ENCODE assay signal across 1 cellular context in the genomic region with DNA sequence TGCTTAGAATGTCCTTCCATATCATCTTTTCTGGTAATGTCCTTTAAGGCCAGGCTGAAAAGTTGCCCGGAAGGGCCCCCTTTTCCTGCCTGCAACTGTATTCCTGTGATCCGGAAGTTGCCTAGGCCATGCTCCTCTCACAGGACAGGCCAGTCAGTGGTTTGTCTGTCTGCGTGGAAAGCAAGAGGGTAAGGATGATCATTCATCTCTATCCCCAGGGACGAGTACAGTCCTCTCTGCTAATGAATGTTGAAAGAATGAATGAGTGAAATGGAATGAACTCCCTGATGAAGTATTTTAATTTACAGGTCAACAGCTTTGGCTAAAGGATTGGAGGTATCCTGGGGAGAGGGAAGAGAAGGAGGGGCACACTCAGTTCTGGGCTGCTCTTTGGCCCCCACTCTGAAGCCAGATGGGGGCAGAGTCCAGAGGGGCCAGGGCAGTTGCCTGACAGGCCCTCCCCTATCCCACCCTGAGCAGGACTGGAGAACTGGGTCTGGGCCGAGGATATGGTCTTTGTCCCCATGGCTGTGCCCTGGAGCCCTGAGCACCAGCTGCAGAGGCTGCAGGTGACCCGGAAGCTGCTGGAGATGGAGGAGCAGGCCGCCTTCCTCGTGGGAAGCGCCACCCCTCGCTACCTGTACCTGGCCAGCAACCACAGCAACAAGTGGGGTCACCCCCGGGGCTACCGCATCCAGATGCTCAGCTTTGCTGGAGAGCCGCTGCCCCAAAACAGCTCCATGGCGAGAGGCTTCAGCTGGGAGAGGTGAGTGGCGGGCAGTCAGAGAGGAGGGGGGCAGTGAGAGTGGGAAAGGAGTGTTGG.
TF ChIP-seq lines count a peak whose summit lies in the region.

No MANE protein-coding gene starts in this region.

TF ChIP-seq in IMR-90, 13 proteins besides CTCF, POLR2A, EP300 and RAD21:
- no peak for TF ChIP-seq MAFK (IDR thresholded peaks at IDR 0.05; ENCODE audit: low read depth, low read length)
- TF ChIP-seq MAZ (IDR thresholded peaks at IDR 0.05; ENCODE audit: borderline replicate concordance, low read depth, low read length), result no peak
- TF ChIP-seq RCOR1 (IDR thresholded peaks at IDR 0.05; ENCODE audit: insufficient replicate concordance, low read length), result no peak
- no peak for TF ChIP-seq MXI1 (IDR thresholded peaks at IDR 0.05; ENCODE audit: borderline replicate concordance, low read depth, low read length)
- no peak for TF ChIP-seq CHD1 (IDR thresholded peaks at IDR 0.05; ENCODE audit: low read depth, low read length)
- no peak for TF ChIP-seq FOS (IDR thresholded peaks at IDR 0.05; ENCODE audit: low read depth, low read length)
- no peak for TF ChIP-seq SMC3 (IDR thresholded peaks at IDR 0.05; ENCODE audit: low read depth, low read length)
- TF ChIP-seq, protein P1, sequence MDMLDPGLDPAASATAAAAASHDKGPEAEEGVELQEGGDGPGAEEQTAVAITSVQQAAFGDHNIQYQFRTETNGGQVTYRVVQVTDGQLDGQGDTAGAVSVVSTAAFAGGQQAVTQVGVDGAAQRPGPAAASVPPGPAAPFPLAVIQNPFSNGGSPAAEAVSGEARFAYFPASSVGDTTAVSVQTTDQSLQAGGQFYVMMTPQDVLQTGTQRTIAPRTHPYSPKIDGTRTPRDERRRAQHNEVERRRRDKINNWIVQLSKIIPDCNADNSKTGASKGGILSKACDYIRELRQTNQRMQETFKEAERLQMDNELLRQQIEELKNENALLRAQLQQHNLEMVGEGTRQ (IDR thresholded peaks at IDR 0.05; ENCODE audit: low read depth, low read length), result no peak
- no peak for TF ChIP-seq RFX5 (IDR thresholded peaks at IDR 0.05; ENCODE audit: low read depth, low read length)
- TF ChIP-seq CEBPB (IDR thresholded peaks at IDR 0.05; ENCODE audit: low read depth, low read length), result no peak
- TF ChIP-seq, protein P2, sequence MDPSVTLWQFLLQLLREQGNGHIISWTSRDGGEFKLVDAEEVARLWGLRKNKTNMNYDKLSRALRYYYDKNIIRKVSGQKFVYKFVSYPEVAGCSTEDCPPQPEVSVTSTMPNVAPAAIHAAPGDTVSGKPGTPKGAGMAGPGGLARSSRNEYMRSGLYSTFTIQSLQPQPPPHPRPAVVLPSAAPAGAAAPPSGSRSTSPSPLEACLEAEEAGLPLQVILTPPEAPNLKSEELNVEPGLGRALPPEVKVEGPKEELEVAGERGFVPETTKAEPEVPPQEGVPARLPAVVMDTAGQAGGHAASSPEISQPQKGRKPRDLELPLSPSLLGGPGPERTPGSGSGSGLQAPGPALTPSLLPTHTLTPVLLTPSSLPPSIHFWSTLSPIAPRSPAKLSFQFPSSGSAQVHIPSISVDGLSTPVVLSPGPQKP (IDR thresholded peaks at IDR 0.05; ENCODE audit: borderline replicate concordance, low read depth, low read length), result no peak
- TF ChIP-seq BHLHE40 (IDR thresholded peaks at IDR 0.05; ENCODE audit: low read depth, low read length), result no peak
- TF ChIP-seq NFE2L2 (IDR thresholded peaks at IDR 0.05; ENCODE audit: low read depth, low read length), result no peak
